29 cellular contexts compared by ENCODE assay signal in genomic region chr2:232707076-232707475, GRCh38.
"Had no signal": no experiment of that assay in that cellular context is flagged by ENCODE, and none has a peak within 500 bp of the region (broad histone marks: within the 10 kb centered on the region; RNA-seq: fewer than 3 reads in every experiment).

No MANE protein-coding gene starts in this region.

- H3K9me3 Mint-ChIP-seq: dendritic cell treated with granulocyte-macrophage colony-stimulating factor and Interleukin-4, amounts not matched to agents 40 ng/mL and 50 ng/mL, for 4 days; effector memory CD8-positive, alpha-beta T cell had no signal

- H3K27me3 ChIP-seq: colonic mucosa, dorsolateral prefrontal cortex, esophagus muscularis mucosa, esophagus squamous epithelium, foreskin keratinocyte, gastrocnemius medialis, gastroesophageal sphincter, heart left ventricle, heart right ventricle, hepatocyte had no signal

- H3K4me1 Mint-ChIP-seq: endodermal cell had no signal

- H3K4me3 ChIP-seq: colonic mucosa, coronary artery, dorsolateral prefrontal cortex, esophagus muscularis mucosa, esophagus squamous epithelium, gastrocnemius medialis, gastroesophageal sphincter, heart left ventricle, heart right ventricle, hepatocyte had no signal

- H2AFZ ChIP-seq: hepatocyte had no signal

- H3K36me3 ChIP-seq: colonic mucosa had no signal

- DNase-seq: colonic mucosa; cortex of kidney; dermis blood vessel endothelial cell; dorsolateral prefrontal cortex; effector CD4-positive, alpha-beta T cell; effector CD8-positive, alpha-beta T cell; effector memory CD4-positive, alpha-beta T cell; effector memory CD8-positive, alpha-beta T cell; endodermal cell; erythroblast; esophagus squamous epithelium; foreskin fibroblast; foreskin keratinocyte; gastrocnemius medialis; glutamatergic neuron; head of caudate nucleus; heart left ventricle; heart right ventricle; hippocampal formation had no signal

- ATAC-seq: effector memory CD8-positive, alpha-beta T cell; esophagus mucosa; foreskin keratinocyte; gastrocnemius medialis; gastroesophageal sphincter; heart left ventricle; heart right ventricle had no signal

- H3K27ac Mint-ChIP-seq: dendritic cell treated with granulocyte-macrophage colony-stimulating factor and Interleukin-4, amounts not matched to agents 40 ng/mL and 50 ng/mL, for 4 days; endodermal cell had no signal

- H3K4me2 ChIP-seq: hepatocyte had no signal

- FAIRE-seq: colon, endometrium, frontal cortex had no signal

- H3K27ac ChIP-seq: colonic mucosa, coronary artery, dorsolateral prefrontal cortex, epithelial cell of prostate, esophagus muscularis mucosa, esophagus squamous epithelium, foreskin keratinocyte, gastrocnemius medialis, gastroesophageal sphincter, heart left ventricle, heart right ventricle, hepatocyte had no signal

- H3K9me3 ChIP-seq: colonic mucosa, esophagus muscularis mucosa, esophagus squamous epithelium, gastrocnemius medialis, gastroesophageal sphincter had no signal

- H3K4me1 ChIP-seq: colonic mucosa, foreskin keratinocyte had no signal

- H3K4me3 Mint-ChIP-seq: dendritic cell treated with granulocyte-macrophage colony-stimulating factor and Interleukin-4, amounts not matched to agents 40 ng/mL and 50 ng/mL, for 4 days; effector memory CD8-positive, alpha-beta T cell; endodermal cell had no signal

- H3K27me3 Mint-ChIP-seq: dendritic cell treated with granulocyte-macrophage colony-stimulating factor and Interleukin-4, amounts not matched to agents 40 ng/mL and 50 ng/mL, for 4 days; effector memory CD8-positive, alpha-beta T cell had no signal
